In the genomic region with DNA sequence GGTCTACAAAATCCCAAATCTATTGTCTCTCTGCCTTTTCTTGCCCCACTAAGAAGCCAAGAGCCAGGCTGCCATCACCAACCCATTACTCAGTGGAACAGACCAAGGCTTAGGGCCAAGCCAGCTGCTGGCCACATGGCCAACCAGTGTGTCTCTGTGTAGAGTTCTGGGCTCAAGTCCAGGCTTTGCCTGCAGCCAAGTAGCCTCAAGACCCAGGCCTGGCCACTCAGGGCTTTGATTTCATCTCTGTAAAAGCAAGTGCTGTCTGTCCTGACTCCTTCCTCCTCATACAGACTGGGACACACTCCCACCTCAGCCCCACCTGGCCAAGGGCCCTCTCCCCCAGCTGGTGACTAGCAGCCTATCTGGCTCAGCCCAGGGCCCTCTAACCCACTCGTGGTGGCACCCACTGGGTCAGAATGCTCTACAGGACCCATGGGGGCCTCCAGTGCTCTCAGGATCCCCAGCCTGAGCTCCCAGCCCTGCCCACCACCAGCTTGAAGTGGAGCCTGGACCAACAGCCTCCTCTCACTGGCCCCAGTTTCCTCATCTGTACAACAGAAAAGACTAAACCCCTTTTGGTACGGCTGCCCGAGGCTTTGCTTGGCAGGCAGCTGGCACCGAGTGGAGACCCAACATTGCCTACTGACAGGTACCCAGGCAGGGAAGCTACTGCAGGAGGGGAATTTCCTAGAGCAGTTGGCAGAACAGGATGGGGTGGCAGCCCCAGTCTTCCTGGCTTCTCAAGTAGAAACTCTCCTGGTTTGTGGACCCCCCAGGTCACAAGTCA, we compare ENCODE assay signal across 8 cellular contexts. TPM values are rescaled to one million over a fixed set of nuclear protein-coding genes. Genes with fewer than 3 reads are reported as not detected.
DNase-seq lines count a peak whose midpoint lies in the region; ATAC-seq, FAIRE-seq and TF ChIP-seq lines count a peak whose summit lies in the region.

No MANE protein-coding gene starts in this region.

- H3K36me3 ChIP-seq in DOHH2 (ENCODE audit: control insufficient read depth, low read length) = peaks cover 64% of the 10 kb centered on the region
- peaks cover 65% of the 10 kb centered on the region for H3K36me3 ChIP-seq in RWPE2 (ENCODE audit: low read depth)
- H3K36me3 ChIP-seq in pancreas = peaks cover 0 to 5% (median 0%) of the 10 kb centered on the region in 3 donors

- no peaks in the 10 kb centered on the region for H3K9me2 ChIP-seq in DOHH2 (replicated peaks; ENCODE audit: control insufficient read depth, low read length)

- H3K79me2 ChIP-seq in DOHH2 (ENCODE audit: control insufficient read depth, low read length) = peaks cover 74% of the 10 kb centered on the region

- FAIRE-seq in pancreas (lab: Jason Lieb, UNC) = no peak

- H3K4me2 ChIP-seq in DOHH2 (ENCODE audit: low read length) = peak overlapping the region; percentile 88

- H3K27ac ChIP-seq in DOHH2 (ENCODE audit: low read depth, low read length) = peak overlapping the region; percentile 37
- H3K27ac ChIP-seq in RWPE2 (ENCODE audit: poor library complexity, severe bottlenecking) = peak overlapping the region; percentile 94
- peak overlapping the region in 1 of 4 donors; percentile 11 for H3K27ac ChIP-seq in pancreas

- ATAC-seq in RWPE2 (ENCODE audit: low read depth) = no peak
- ATAC-seq in pancreas = peak; percentile 30 to 47 (median 34)
- no peak for ATAC-seq in HG03135 (IDR thresholded peaks at IDR 0.05; ENCODE audit: unreplicated experiment)
- no peak for ATAC-seq in GM19455 (IDR thresholded peaks at IDR 0.05; ENCODE audit: unreplicated experiment)

- intact Hi-C loops in pancreas (cut with DNase I) = no loop called here

- no peaks in the 10 kb centered on the region for H3K27me3 ChIP-seq in DOHH2 (ENCODE audit: control insufficient read depth, low read length)
- H3K27me3 ChIP-seq in RWPE2 (ENCODE audit: insufficient read depth, poor library complexity, severe bottlenecking) = no peaks in the 10 kb centered on the region
- no peaks in the 10 kb centered on the region for H3K27me3 ChIP-seq in pancreas

- peaks cover 11% of the 10 kb centered on the region for H4K20me1 ChIP-seq in DOHH2 (ENCODE audit: control insufficient read depth, insufficient read depth, low read depth, low read length)

- peak overlapping the region; percentile 70 for H3K4me3 ChIP-seq in DOHH2 (ENCODE audit: low read length)
- peak overlapping the region; percentile 38 for H3K4me3 ChIP-seq in RWPE2 (ENCODE audit: severe bottlenecking)
- peak overlapping the region; percentile 67 for H3K4me3 ChIP-seq in fibroblast of mammary gland (ENCODE audit: control insufficient read depth, low read depth, low read length)
- H3K4me3 ChIP-seq in pancreas = peak overlapping the region in 2 of 4 donors; percentile 24 to 56

- H3F3A ChIP-seq in DOHH2 (ENCODE audit: control insufficient read depth, insufficient read depth) = no peaks in the 10 kb centered on the region

- DNase-seq in RWPE2 (ENCODE audit: low spot score) (no peak), fibroblast of mammary gland (ENCODE audit: low read depth) (peak; percentile 98), pancreas (peak in 5 of 6 donors; percentile 72 to 86 (median 76)), NCI-H2171 (lab: John Stamatoyannopoulos, UW) (no peak), DMS79 treated with DMSO at 0.1 percent for 48 hours (lab: John Stamatoyannopoulos, UW) (no peak)

- WGBS in pancreas, 2 donors = 21 to 30% methylated on average over 4 of the region's 4 CpGs

- no peak for TF ChIP-seq CTCF in DOHH2 (IDR thresholded peaks at IDR 0.05; ENCODE audit: low read depth, low read length, poor library complexity, severe bottlenecking)
- TF ChIP-seq CTCF in RWPE2 (IDR thresholded peaks at IDR 0.05; ENCODE audit: poor library complexity, severe bottlenecking) = no peak
- no peak for TF ChIP-seq CTCF in fibroblast of mammary gland (conservative IDR thresholded peaks at IDR 0.05; ENCODE audit: control insufficient read depth, insufficient read depth, low read depth, low read length)
- TF ChIP-seq CTCF in pancreas (IDR thresholded peaks at IDR 0.05) = no peak

- H3K9me3 ChIP-seq in DOHH2 (ENCODE audit: control insufficient read depth, insufficient read depth, low read length) (no peaks in the 10 kb centered on the region), RWPE2 (ENCODE audit: severe bottlenecking) (no peaks in the 10 kb centered on the region), pancreas (no peaks in the 10 kb centered on the region)

- H3K4me1 ChIP-seq in DOHH2 (ENCODE audit: control insufficient read depth, low read length) (peaks cover 75% of the 10 kb centered on the region), RWPE2 (ENCODE audit: insufficient read depth, poor library complexity, severe bottlenecking) (peaks cover 62% of the 10 kb centered on the region), pancreas (peaks cover 24 to 48% (median 32%) of the 10 kb centered on the region in 3 donors)

RNA-seq across cellular contexts. Expression of a gene that starts 14.4 kb away (rescaled TPM):
- 10 to 100 TPM; 12.0 to 38.1 (median 24.3) TPM for total RNA-seq in pancreas
- 10 to 100 TPM; 67.3 to 77.5 TPM for polyA plus RNA-seq in pancreas

Comparison
In these comparisons a context has a peak if more than half of its experiments do, and no peak if none do; other contexts are left out.
1. ATAC-seq: peak in pancreas (4 of 4); none in RWPE2 (single experiment), HG03135 (single experiment) and GM19455 (single experiment).
2. DNase-seq: peak in fibroblast of mammary gland (single experiment) and pancreas (5 of 6); none in RWPE2 (single experiment), NCI-H2171 (single experiment) and DMS79 treated with DMSO at 0.1 percent for 48 hours (single experiment).